Comparison of ENCODE assay signal across 8 cellular contexts in the genomic region with DNA sequence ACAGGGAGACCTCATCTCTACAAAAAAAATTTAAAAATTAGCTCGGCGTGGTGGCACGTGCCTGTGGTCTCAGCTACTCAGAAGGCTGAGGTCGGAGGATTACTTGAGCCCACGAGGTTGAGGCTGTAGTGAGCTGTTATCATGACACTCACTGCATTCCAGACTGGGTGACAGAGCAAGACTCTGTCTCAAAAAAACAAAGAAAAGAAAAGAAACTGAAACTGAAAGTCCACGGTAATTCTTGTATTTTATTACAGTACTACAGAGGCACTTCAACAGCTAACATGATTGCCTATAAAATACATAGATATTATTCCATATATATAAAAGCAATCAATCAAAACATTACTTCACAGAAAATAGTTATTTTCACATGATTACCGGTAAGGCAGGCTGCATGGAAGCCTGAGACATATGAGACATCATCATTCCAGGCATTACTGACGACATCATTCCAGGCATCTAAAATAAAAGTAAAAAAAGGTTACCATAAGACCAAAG. TPM values are rescaled to one million over a fixed set of nuclear protein-coding genes. Genes with fewer than 3 reads are reported as not detected.
A peak's percentile ranks its signal among the peaks of the same experiment; 100 is the strongest.
DNase-seq lines count a peak whose midpoint lies in the region; ATAC-seq and TF ChIP-seq lines count a peak whose summit lies in the region.

No MANE protein-coding gene starts in this region.

- H3K4me3 ChIP-seq in esophagus muscularis mucosa (peak overlapping the region; percentile 17 to 34 (median 30)), skeletal muscle cell (ENCODE audit: low read depth, low read length) (peak overlapping the region; percentile 30)

- no peaks in the 10 kb centered on the region for H3K27me3 Mint-ChIP-seq in activated B cell treated with CpG ODN at 0.5 μM for 24 hours

- H3K4me3 Mint-ChIP-seq in activated B cell treated with CpG ODN at 0.5 μM for 24 hours, result peak overlapping the region; percentile 55

- peaks cover 0 to 5% (median 0%) of the 10 kb centered on the region in 4 donors for H3K4me1 ChIP-seq in esophagus muscularis mucosa

- TF ChIP-seq EP300 in esophagus muscularis mucosa (IDR thresholded peaks at IDR 0.05), result no peak

- H3K4me1 Mint-ChIP-seq in activated B cell treated with CpG ODN at 0.5 μM for 24 hours, result peaks cover 34% of the 10 kb centered on the region

- intact Hi-C loops in activated B cell treated with CpG ODN at 0.5 μM for 24 hours (cut with micrococcal nuclease) (loop anchor here (5.0 kb wide), 1 partner anchor 37 kb away; no protein-coding TSS in a partner anchor), esophagus muscularis mucosa (cut with DNase I) (no loop called here), posterior cingulate gyrus (cut with DNase I) (no loop called here)

- H3K9me3 ChIP-seq in esophagus muscularis mucosa, result no peaks in the 10 kb centered on the region

- peak overlapping the region; percentile 65 for H3K27ac Mint-ChIP-seq in activated B cell treated with CpG ODN at 0.5 μM for 24 hours

- CTCF ChIA-PET in activated B cell treated with CpG ODN at 0.5 μM for 24 hours (lab: Charles Lee), result no interaction called here

- POLR2A ChIA-PET in activated B cell treated with CpG ODN at 0.5 μM for 24 hours (lab: Charles Lee), result no interaction called here

- no peak for TF ChIP-seq POLR2A in esophagus muscularis mucosa (IDR thresholded peaks at IDR 0.05; ENCODE audit: low read depth)

- H3K36me3 ChIP-seq in esophagus muscularis mucosa, result peaks cover 0 to 24% (median 13%) of the 10 kb centered on the region in 4 donors

- H3K27me3 ChIP-seq in esophagus muscularis mucosa, result no peaks in the 10 kb centered on the region

- H3K27ac ChIP-seq in esophagus muscularis mucosa (replicated peaks in 1 of 4), result peak overlapping the region in 3 of 4 donors; percentile 22 to 52 (median 26)

- peaks cover 33% of the 10 kb centered on the region for H3K36me3 Mint-ChIP-seq in activated B cell treated with CpG ODN at 0.5 μM for 24 hours (ENCODE audit: low read depth)

- ATAC-seq in GM18508 (IDR thresholded peaks at IDR 0.05; ENCODE audit: insufficient read depth, unreplicated experiment) (peak; percentile 60), HG02973 (IDR thresholded peaks at IDR 0.05; ENCODE audit: unreplicated experiment) (peak; percentile 42), activated B cell treated with CpG ODN at 0.5 μM for 24 hours (ENCODE audit: low read depth) (peak; percentile 34)

- 61% methylated on average over 8 of the region's 8 CpGs for WGBS in esophagus muscularis mucosa

- TF ChIP-seq CTCF in activated B cell treated with CpG ODN at 0.5 μM for 24 hours (IDR thresholded peaks at IDR 0.05), result no peak
- TF ChIP-seq CTCF in esophagus muscularis mucosa (IDR thresholded peaks at IDR 0.05), result no peak

- no peaks in the 10 kb centered on the region for H3K9me3 Mint-ChIP-seq in activated B cell treated with CpG ODN at 0.5 μM for 24 hours

- DNase-seq in activated B cell treated with CpG ODN at 0.5 μM for 24 hours (no peak), esophagus muscularis mucosa (ENCODE audit: extremely low spot score) (no peak), skeletal muscle cell (ENCODE audit: low read depth) (peak; percentile 27), NCI-H2171 (lab: John Stamatoyannopoulos, UW) (no peak), posterior cingulate gyrus (no peak), putamen (ENCODE audit: low spot score) (no peak)

RNA-seq across cellular contexts. Expression of gene PRPF40A, which starts 23.1 kb away (rescaled TPM):
- 126 and 129 TPM in 2 replicates for total RNA-seq in activated B cell treated with CpG ODN at 0.5 μM for 24 hours
- total RNA-seq in esophagus muscularis mucosa, result 10 to 100 TPM; 46.1 to 66.1 (median 53.2) TPM

RNA-seq across cellular contexts. Expression of gene ARL6IP6, which starts 24.2 kb away (rescaled TPM):
- total RNA-seq in activated B cell treated with CpG ODN at 0.5 μM for 24 hours (11.3 and 13.4 TPM in 2 replicates), esophagus muscularis mucosa (10 to 100 TPM in 2 of 4 donors, 1 to 10 TPM in 2; 6.5 to 20.2 (median 12.8) TPM)
